Comparison of ENCODE assay signal across 8 cellular contexts in genomic region chr12:68746572-68747180, GRCh38. TPM values are rescaled to one million over a fixed set of nuclear protein-coding genes. Genes with fewer than 3 reads are reported as not detected.
A peak's percentile ranks its signal among the peaks of the same experiment; 100 is the strongest.
DNase-seq lines count a peak whose midpoint lies in the region; ATAC-seq lines count a peak whose summit lies in the region.

No MANE protein-coding gene starts in this region.

- ATAC-seq in GM21786 (IDR thresholded peaks at IDR 0.05; ENCODE audit: unreplicated experiment) = peak; percentile 19

- H3K4me3 ChIP-seq in Jurkat, Clone E6-1 (ENCODE audit: low read length) = peak overlapping the region; percentile 90

- DNase-seq in ELR (ENCODE audit: low read depth) (peak; percentile 87), SW480 (ENCODE audit: low spot score) (peak; percentile 70), astrocyte of the hippocampus (ENCODE audit: low read depth, low spot score) (peak; percentile 84), hippocampal formation (lab: John Stamatoyannopoulos, UW) (peak; percentile 34 to 67), pulmonary artery endothelial cell (ENCODE audit: low read depth, low spot score) (peak; percentile 22), cortex of kidney (lab: John Stamatoyannopoulos, UW) (no peak)
- no peak for DNase-seq in Jurkat, Clone E6-1 (ENCODE audit: low read depth, low spot score)

RNA-seq across cellular contexts. Expression of gene SLC35E3, which starts 0.7 kb away (rescaled TPM):
- 9.2 TPM for polyA plus RNA-seq in Jurkat, Clone E6-1 (2012; ENCODE audit: insufficient read depth, insufficient read length)
- 4.5 and 8.0 TPM in 2 replicates for total RNA-seq in pulmonary artery endothelial cell

RNA-seq across cellular contexts. Expression of gene NUP107, which starts 59.9 kb away (rescaled TPM):
- polyA plus RNA-seq in Jurkat, Clone E6-1 (2012; ENCODE audit: insufficient read depth, insufficient read length) = 157 TPM
- total RNA-seq in pulmonary artery endothelial cell = 70.7 and 118 TPM in 2 replicates

Comparison
In these comparisons a context has a peak if more than half of its experiments do, and no peak if none do; other contexts are left out.
1. DNase-seq: peak in ELR (single experiment), SW480 (single experiment), astrocyte of the hippocampus (single experiment), hippocampal formation (2 of 2) and pulmonary artery endothelial cell (single experiment); none in Jurkat, Clone E6-1 (single experiment) and cortex of kidney (single experiment).